ENCODE assay signal across 23 cellular contexts in the genomic region with DNA sequence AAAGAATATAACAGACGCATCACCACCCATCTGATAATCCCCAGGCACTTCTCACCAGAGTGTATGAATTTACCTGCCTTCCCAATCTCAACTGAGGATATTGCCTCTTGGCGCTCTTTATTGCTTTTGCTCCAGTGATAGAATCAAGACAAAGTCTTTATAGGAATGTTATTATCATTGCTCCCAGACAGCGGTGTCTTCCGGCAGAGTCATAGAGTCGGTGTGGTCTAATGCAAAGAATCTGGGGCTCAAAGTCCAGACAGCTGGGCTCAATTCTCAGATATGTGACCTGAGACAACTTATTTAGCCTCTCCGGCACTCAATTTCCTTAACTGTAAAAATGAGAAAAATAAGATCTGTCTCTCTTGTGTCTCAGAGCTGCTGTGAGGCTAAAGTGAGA.
"Had no signal": no experiment of that assay in that cellular context is flagged by ENCODE, and none has a peak within 500 bp of the region (broad histone marks: within the 10 kb centered on the region; RNA-seq: fewer than 3 reads in every experiment).

No MANE protein-coding gene starts in this region.

- H3K36me3 ChIP-seq: ascending aorta, brain microvascular endothelial cell, colonic mucosa, esophagus squamous epithelium had no signal

- H3K27ac ChIP-seq: ascending aorta, brain microvascular endothelial cell, colonic mucosa, epithelial cell of prostate, esophagus squamous epithelium had no signal

- ATAC-seq: activated naive CD4-positive, alpha-beta T cell treated with anti-CD3 and anti-CD28 coated beads, Interleukin-2, amount 50 U/mL, for 72 hours; activated T-cell treated with anti-CD3 and anti-CD28 coated beads, Interleukin-2, amount 50 U/mL, for 72 hours had no signal

- H3K27ac Mint-ChIP-seq: activated CD4-positive, alpha-beta memory T cell treated with anti-CD3 and anti-CD28 coated beads, Interleukin-2, amount 10 ng/mL, durations not matched to agents 7 days and 5 days; activated CD4-positive, alpha-beta T cell treated with anti-CD3 and anti-CD28 coated beads, Interleukin-2, amount 10 ng/mL, durations not matched to agents 7 days and 5 days; activated naive CD4-positive, alpha-beta T cell treated with anti-CD3 and anti-CD28 coated beads, Interleukin-2, amount 10 ng/mL, durations not matched to agents 7 days and 5 days; activated naive CD4-positive, alpha-beta T cell treated with anti-CD3 and anti-CD28 coated beads, Interleukin-2, amount 50 U/mL, for 72 hours; activated naive CD8-positive, alpha-beta T cell treated with anti-CD3 and anti-CD28 coated beads, Interleukin-2, amount 10 ng/mL, durations not matched to agents 7 days and 5 days; activated T-cell treated with anti-CD3 and anti-CD28 coated beads, Interleukin-2, amount 50 U/mL, for 24 hours; activated T-cell treated with anti-CD3 and anti-CD28 coated beads, Interleukin-2, amount 50 U/mL, for 72 hours had no signal

- H3K27me3 ChIP-seq: ascending aorta, brain microvascular endothelial cell, colonic mucosa, esophagus squamous epithelium had no signal

- DNase-seq: activated CD4-positive, alpha-beta memory T cell treated with anti-CD3 and anti-CD28 coated beads, Interleukin-2, amount 10 ng/mL, durations not matched to agents 7 days and 5 days; activated CD4-positive, alpha-beta T cell treated with anti-CD3 and anti-CD28 coated beads for 1 hour; activated CD4-positive, alpha-beta T cell treated with anti-CD3 and anti-CD28 coated beads for 4 hours; activated CD4-positive, alpha-beta T cell treated with anti-CD3 and anti-CD28 coated beads, Interleukin-2, amount 10 ng/mL, durations not matched to agents 7 days and 5 days; activated CD4-positive, alpha-beta T cell treated with anti-CD3 and anti-CD28 coated beads, Interleukin-2, amount 50 U/mL, for 4 hours; activated CD8-positive, alpha-beta memory T cell treated with anti-CD3 and anti-CD28 coated beads, Interleukin-2, amount 50 U/mL, for 48 hours; activated gamma-delta T cell; activated naive CD4-positive, alpha-beta T cell; activated naive CD4-positive, alpha-beta T cell treated with anti-CD3 and anti-CD28 coated beads, Interleukin-2, amount 10 ng/mL, durations not matched to agents 7 days and 5 days; activated naive CD8-positive, alpha-beta T cell treated with anti-CD3 and anti-CD28 coated beads, Interleukin-2, amount 10 ng/mL, durations not matched to agents 7 days and 5 days; activated T-cell treated with anti-CD3 and anti-CD28 coated beads for 4 hours; activated T-cell treated with anti-CD3 and anti-CD28 coated beads, Interleukin-2, amount 50 U/mL, for 24 hours; activated T-cell treated with anti-CD3 and anti-CD28 coated beads, Interleukin-2, amount 50 U/mL, for 72 hours; brain microvascular endothelial cell; caudate nucleus; colonic mucosa; effector CD8-positive, alpha-beta T cell; esophagus squamous epithelium; foreskin melanocyte; T-helper 2 cell had no signal

- H3K4me1 Mint-ChIP-seq: activated CD4-positive, alpha-beta memory T cell treated with anti-CD3 and anti-CD28 coated beads, Interleukin-2, amount 10 ng/mL, durations not matched to agents 7 days and 5 days; activated CD4-positive, alpha-beta T cell treated with anti-CD3 and anti-CD28 coated beads, Interleukin-2, amount 10 ng/mL, durations not matched to agents 7 days and 5 days; activated naive CD4-positive, alpha-beta T cell treated with anti-CD3 and anti-CD28 coated beads, Interleukin-2, amount 10 ng/mL, durations not matched to agents 7 days and 5 days; activated naive CD8-positive, alpha-beta T cell treated with anti-CD3 and anti-CD28 coated beads, Interleukin-2, amount 10 ng/mL, durations not matched to agents 7 days and 5 days had no signal

- H3K4me3 Mint-ChIP-seq: activated CD4-positive, alpha-beta memory T cell treated with anti-CD3 and anti-CD28 coated beads, Interleukin-2, amount 10 ng/mL, durations not matched to agents 7 days and 5 days; activated CD4-positive, alpha-beta T cell treated with anti-CD3 and anti-CD28 coated beads, Interleukin-2, amount 10 ng/mL, durations not matched to agents 7 days and 5 days; activated naive CD4-positive, alpha-beta T cell treated with anti-CD3 and anti-CD28 coated beads, Interleukin-2, amount 10 ng/mL, durations not matched to agents 7 days and 5 days; activated naive CD8-positive, alpha-beta T cell treated with anti-CD3 and anti-CD28 coated beads, Interleukin-2, amount 10 ng/mL, durations not matched to agents 7 days and 5 days; activated T-cell treated with anti-CD3 and anti-CD28 coated beads, Interleukin-2, amount 50 U/mL, for 24 hours; activated T-cell treated with anti-CD3 and anti-CD28 coated beads, Interleukin-2, amount 50 U/mL, for 72 hours had no signal

- H3K36me3 Mint-ChIP-seq: activated naive CD4-positive, alpha-beta T cell treated with anti-CD3 and anti-CD28 coated beads, Interleukin-2, amount 10 ng/mL, durations not matched to agents 7 days and 5 days; activated naive CD4-positive, alpha-beta T cell treated with anti-CD3 and anti-CD28 coated beads, Interleukin-2, amount 50 U/mL, for 72 hours; activated naive CD8-positive, alpha-beta T cell treated with anti-CD3 and anti-CD28 coated beads, Interleukin-2, amount 10 ng/mL, durations not matched to agents 7 days and 5 days had no signal

- H3K9me3 ChIP-seq: ascending aorta, colonic mucosa, esophagus squamous epithelium had no signal

- H3K4me1 ChIP-seq: ascending aorta, colonic mucosa, esophagus squamous epithelium had no signal

- H3K9me3 Mint-ChIP-seq: activated CD4-positive, alpha-beta memory T cell treated with anti-CD3 and anti-CD28 coated beads, Interleukin-2, amount 10 ng/mL, durations not matched to agents 7 days and 5 days; activated CD4-positive, alpha-beta T cell treated with anti-CD3 and anti-CD28 coated beads, Interleukin-2, amount 10 ng/mL, durations not matched to agents 7 days and 5 days; activated naive CD4-positive, alpha-beta T cell treated with anti-CD3 and anti-CD28 coated beads, Interleukin-2, amount 10 ng/mL, durations not matched to agents 7 days and 5 days; activated naive CD4-positive, alpha-beta T cell treated with anti-CD3 and anti-CD28 coated beads, Interleukin-2, amount 50 U/mL, for 72 hours; activated naive CD8-positive, alpha-beta T cell treated with anti-CD3 and anti-CD28 coated beads, Interleukin-2, amount 10 ng/mL, durations not matched to agents 7 days and 5 days; activated T-cell treated with anti-CD3 and anti-CD28 coated beads, Interleukin-2, amount 50 U/mL, for 24 hours; activated T-cell treated with anti-CD3 and anti-CD28 coated beads, Interleukin-2, amount 50 U/mL, for 72 hours had no signal

- H3K4me3 ChIP-seq: ascending aorta, colonic mucosa, esophagus squamous epithelium had no signal

- H3K27me3 Mint-ChIP-seq: activated CD4-positive, alpha-beta T cell treated with anti-CD3 and anti-CD28 coated beads, Interleukin-2, amount 10 ng/mL, durations not matched to agents 7 days and 5 days had no signal
